ENCODE assay signal across 12 cellular contexts in the genomic region with DNA sequence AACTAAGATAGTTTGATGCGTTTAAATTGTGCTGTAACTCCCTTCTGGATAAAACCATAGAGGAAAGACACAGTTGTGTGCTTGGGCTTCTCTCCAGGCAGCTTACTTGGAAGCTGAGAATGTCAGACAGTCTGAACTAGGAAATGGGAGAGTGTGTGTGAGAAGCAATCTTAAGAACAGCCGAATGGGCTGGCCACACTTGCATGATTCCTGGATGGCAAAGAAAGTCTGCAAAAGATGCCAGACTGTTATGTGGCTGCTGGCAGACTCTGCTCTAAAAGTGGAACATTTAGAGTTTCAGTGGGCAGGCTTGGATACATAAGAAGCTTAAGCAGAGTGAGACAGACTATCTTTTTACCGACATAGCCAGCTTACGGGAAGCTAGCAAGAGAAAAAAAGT.
DNase-seq lines count a peak whose midpoint lies in the region; ATAC-seq and TF ChIP-seq lines count a peak whose summit lies in the region.
"Had no signal": no experiment of that assay in that cellular context is flagged by ENCODE, and none has a peak within 500 bp of the region (broad histone marks: within the 10 kb centered on the region; RNA-seq: fewer than 3 reads in every experiment).

No MANE protein-coding gene starts in this region.

- no peak overlapping the region for H3K4me3 Mint-ChIP-seq in progenitor cell of endocrine pancreas (ENCODE audit: low read depth)
- H3K4me3 Mint-ChIP-seq in activated naive CD8-positive, alpha-beta T cell treated with anti-CD3 and anti-CD28 coated beads, Interleukin-2, amount 50 U/mL, for 24 hours, result no peak overlapping the region
- H3K4me3 Mint-ChIP-seq: CD4-positive, alpha-beta memory T cell; IgD-negative memory B cell had no signal

- H3K36me3 Mint-ChIP-seq in progenitor cell of endocrine pancreas (ENCODE audit: insufficient read depth), result no peaks in the 10 kb centered on the region
- no peaks in the 10 kb centered on the region for H3K36me3 Mint-ChIP-seq in activated naive CD8-positive, alpha-beta T cell treated with anti-CD3 and anti-CD28 coated beads, Interleukin-2, amount 50 U/mL, for 24 hours (ENCODE audit: low read depth)
- H3K36me3 Mint-ChIP-seq: CD4-positive, alpha-beta memory T cell; IgD-negative memory B cell had no signal

- peaks cover 27% of the 10 kb centered on the region for H3K27me3 Mint-ChIP-seq in progenitor cell of endocrine pancreas
- peaks cover 4% of the 10 kb centered on the region for H3K27me3 Mint-ChIP-seq in activated naive CD8-positive, alpha-beta T cell treated with anti-CD3 and anti-CD28 coated beads, Interleukin-2, amount 50 U/mL, for 24 hours
- H3K27me3 Mint-ChIP-seq: IgD-negative memory B cell had no signal

- no peaks in the 10 kb centered on the region for H3K4me1 Mint-ChIP-seq in progenitor cell of endocrine pancreas (ENCODE audit: low read depth)
- H3K4me1 Mint-ChIP-seq in activated naive CD8-positive, alpha-beta T cell treated with anti-CD3 and anti-CD28 coated beads, Interleukin-2, amount 50 U/mL, for 24 hours, result no peaks in the 10 kb centered on the region
- H3K4me1 Mint-ChIP-seq: CD4-positive, alpha-beta memory T cell; IgD-negative memory B cell had no signal

- DNase-seq in anterior cingulate cortex (lab: John Stamatoyannopoulos, UW) (peak in 36 of 58 donors; percentile 1 to 75 (median 18)), middle frontal gyrus (ENCODE audit: extremely low spot score, low spot score) (peak; percentile 30), posterior cingulate gyrus (peak in 7 of 10 donors; percentile 10 to 84 (median 29)), CD1c-positive myeloid dendritic cell (ENCODE audit: extremely low spot score) (no peak), progenitor cell of endocrine pancreas (ENCODE audit: low spot score, unreplicated experiment) (no peak)
- no peak for DNase-seq in activated naive CD8-positive, alpha-beta T cell treated with anti-CD3 and anti-CD28 coated beads, Interleukin-2, amount 50 U/mL, for 24 hours
- DNase-seq: Calu3; CD4-positive, alpha-beta memory T cell; DMS79 treated with DMSO at 0.1 percent for 48 hours; GF-D8 had no signal

- TF ChIP-seq CTCF in progenitor cell of endocrine pancreas (IDR thresholded peaks at IDR 0.05; ENCODE audit: unreplicated experiment), result no peak

- H3K27ac Mint-ChIP-seq in progenitor cell of endocrine pancreas, result no peak overlapping the region
- no peak overlapping the region for H3K27ac Mint-ChIP-seq in activated naive CD8-positive, alpha-beta T cell treated with anti-CD3 and anti-CD28 coated beads, Interleukin-2, amount 50 U/mL, for 24 hours
- H3K27ac Mint-ChIP-seq: IgD-negative memory B cell had no signal

- no peaks in the 10 kb centered on the region for H3K9me3 Mint-ChIP-seq in progenitor cell of endocrine pancreas (ENCODE audit: low read depth)
- H3K9me3 Mint-ChIP-seq in activated naive CD8-positive, alpha-beta T cell treated with anti-CD3 and anti-CD28 coated beads, Interleukin-2, amount 50 U/mL, for 24 hours, result no peaks in the 10 kb centered on the region

- no peak for ATAC-seq in activated naive CD8-positive, alpha-beta T cell treated with anti-CD3 and anti-CD28 coated beads, Interleukin-2, amount 50 U/mL, for 24 hours
- ATAC-seq: HepG2 had no signal

- intact Hi-C loops in posterior cingulate gyrus (cut with DNase I), result no loop called here

Comparison
In these comparisons a context has a peak if more than half of its experiments do, and no peak if none do; other contexts are left out.
1. DNase-seq: peak in anterior cingulate cortex (36 of 58), middle frontal gyrus (single experiment) and posterior cingulate gyrus (7 of 10); none in CD1c-positive myeloid dendritic cell (single experiment), progenitor cell of endocrine pancreas (single experiment) and activated naive CD8-positive, alpha-beta T cell treated with anti-CD3 and anti-CD28 coated beads, Interleukin-2, amount 50 U/mL, for 24 hours (single experiment).